In genomic region chr1:3370856-3371703, GRCh38 we compare ENCODE assay signal across 25 cellular contexts.
"Had no signal": no experiment of that assay in that cellular context is flagged by ENCODE, and none has a peak within 500 bp of the region (broad histone marks: within the 10 kb centered on the region; RNA-seq: fewer than 3 reads in every experiment).

No MANE protein-coding gene starts in this region.

- H3K4me3 Mint-ChIP-seq: activated B cell treated with CpG ODN at 0.5 μM for 24 hours; activated CD4-positive, alpha-beta T cell treated with anti-CD3 and anti-CD28 coated beads for 36 hours; activated naive CD4-positive, alpha-beta T cell treated with anti-CD3 and anti-CD28 coated beads, Interleukin-2, amount 10 ng/mL, durations not matched to agents 7 days and 5 days; dendritic cell treated with granulocyte-macrophage colony-stimulating factor and Interleukin-4, amounts not matched to agents 40 ng/mL and 50 ng/mL, for 4 days; nephron progenitor cell; T-helper 17 cell had no signal

- H3K4me3 ChIP-seq: breast epithelium, SK-N-MC, transverse colon, uterus had no signal

- ATAC-seq: activated CD4-positive, alpha-beta T cell treated with anti-CD3 and anti-CD28 coated beads for 36 hours; foreskin keratinocyte; T-helper 17 cell had no signal

- H3K27ac ChIP-seq: foreskin keratinocyte, SK-N-MC had no signal

- H3K27ac Mint-ChIP-seq: activated B cell treated with CpG ODN at 0.5 μM for 24 hours; activated CD4-positive, alpha-beta T cell treated with anti-CD3 and anti-CD28 coated beads for 36 hours; activated naive CD4-positive, alpha-beta T cell treated with anti-CD3 and anti-CD28 coated beads, Interleukin-2, amount 10 ng/mL, durations not matched to agents 7 days and 5 days; dendritic cell treated with granulocyte-macrophage colony-stimulating factor and Interleukin-4, amounts not matched to agents 40 ng/mL and 50 ng/mL, for 4 days; nephron progenitor cell; T-helper 17 cell had no signal

- H3K36me3 Mint-ChIP-seq: activated naive CD4-positive, alpha-beta T cell treated with anti-CD3 and anti-CD28 coated beads, Interleukin-2, amount 10 ng/mL, durations not matched to agents 7 days and 5 days had no signal

- H3K9me3 Mint-ChIP-seq: activated B cell treated with CpG ODN at 0.5 μM for 24 hours; activated naive CD4-positive, alpha-beta T cell treated with anti-CD3 and anti-CD28 coated beads, Interleukin-2, amount 10 ng/mL, durations not matched to agents 7 days and 5 days; dendritic cell treated with granulocyte-macrophage colony-stimulating factor and Interleukin-4, amounts not matched to agents 40 ng/mL and 50 ng/mL, for 4 days; nephron progenitor cell had no signal

- H3K27me3 Mint-ChIP-seq: T-helper 17 cell had no signal

- H3K27me3 ChIP-seq: foreskin keratinocyte, uterus had no signal

- H3K4me1 Mint-ChIP-seq: activated B cell treated with CpG ODN at 0.5 μM for 24 hours had no signal

- H3K36me3 ChIP-seq: breast epithelium, transverse colon, uterus had no signal

- H3K9me3 ChIP-seq: breast epithelium, transverse colon, uterus had no signal

- DNase-seq: activated B cell treated with CpG ODN at 0.5 μM for 24 hours; activated CD4-positive, alpha-beta T cell treated with anti-CD3 and anti-CD28 coated beads for 36 hours; activated CD4-positive, alpha-beta T cell treated with anti-CD3 and anti-CD28 coated beads, Interleukin-2, amount 50 U/mL, for 4 hours; activated CD8-positive, alpha-beta memory T cell treated with anti-CD3 and anti-CD28 coated beads for 24 hours; activated CD8-positive, alpha-beta memory T cell treated with anti-CD3 and anti-CD28 coated beads, Interleukin-2, amount 50 U/mL, for 4 hours; activated effector memory CD4-positive, alpha-beta T cell treated with Interleukin-2 at 50 U/mL for 16 hours; activated naive CD4-positive, alpha-beta T cell treated with anti-CD3 and anti-CD28 coated beads, Interleukin-2, amount 10 ng/mL, durations not matched to agents 7 days and 5 days; activated T-cell treated with anti-CD3 and anti-CD28 coated beads, Interleukin-2, amount 50 U/mL, for 48 hours; effector CD8-positive, alpha-beta T cell; foreskin keratinocyte; glutamatergic neuron; hippocampal formation; left cardiac atrium; nephron progenitor cell; occipital lobe; stimulated activated CD4-positive, alpha-beta T cell treated with anti-CD3 and anti-CD28 coated beads, Interleukin-4, amount 100 ng/mL, for 24 hours; stimulated activated naive CD4-positive, alpha-beta T cell treated with Interleukin-2 at 50 U/mL for 16 hours; SW 1271; T-helper 17 cell; transverse colon; uterus had no signal

- FAIRE-seq: islet of Langerhans had no signal

- H3K4me1 ChIP-seq: breast epithelium, foreskin keratinocyte, uterus had no signal
